1 cellular context compared by ENCODE assay signal in the genomic region with DNA sequence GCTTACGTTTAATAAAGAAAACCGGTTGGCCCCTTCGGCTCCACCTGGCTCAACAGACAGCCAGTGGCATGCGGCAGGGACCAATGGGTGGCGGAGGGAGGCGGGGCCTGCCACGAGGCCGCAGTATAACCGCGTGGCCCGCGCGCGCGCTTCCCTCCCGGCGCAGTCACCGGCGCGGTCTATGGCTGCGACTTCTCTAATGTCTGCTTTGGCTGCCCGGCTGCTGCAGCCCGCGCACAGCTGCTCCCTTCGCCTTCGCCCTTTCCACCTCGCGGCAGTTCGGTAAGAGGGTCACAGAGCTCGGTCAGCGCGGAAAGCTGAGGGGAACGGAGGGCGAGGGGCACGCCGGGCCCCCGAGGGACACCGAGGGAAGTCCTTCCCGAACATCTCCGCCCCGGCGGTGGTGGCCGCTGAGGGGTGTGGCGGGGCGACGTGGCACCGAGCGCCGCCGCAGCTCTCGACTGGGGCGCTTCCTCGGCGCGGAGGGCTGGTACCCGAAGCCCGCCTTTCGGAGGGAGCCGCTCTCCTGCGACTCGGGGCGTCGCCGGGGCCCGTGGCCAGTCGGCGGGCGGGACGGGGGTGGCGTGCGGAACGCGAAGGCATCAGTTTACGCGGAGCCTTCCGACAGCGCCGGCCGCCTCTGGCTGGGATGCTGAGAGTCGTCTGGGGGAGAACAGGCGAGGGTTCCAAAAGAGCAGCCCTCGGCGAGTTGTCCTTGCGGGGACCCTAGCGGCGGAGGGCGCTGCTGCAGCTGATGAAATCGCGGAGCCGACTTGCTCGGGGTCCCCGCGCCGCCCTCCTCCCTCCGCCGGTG.
TF ChIP-seq lines count a peak whose summit lies in the region.

A gene (plus strand): TSS at position 155 of the 814 bp plus-strand sequence. CDS start 27 bp downstream, at position 182.

TF ChIP-seq in HepG2, 621 proteins besides CTCF, POLR2A, EP300 and RAD21 (continued from another document and continues in another):
- TF ChIP-seq ZNF567 (CRISPR knock-in tag; IDR thresholded peaks at IDR 0.05; ENCODE audit: borderline replicate concordance): 0 out of 2 replicates have a peak, but pooled peaks have one; percentile 85
- peak; percentile 66 for TF ChIP-seq ZNF556 (CRISPR knock-in tag; IDR thresholded peaks at IDR 0.05; ENCODE audit: borderline replicate concordance)
- TF ChIP-seq ZNF124 (CRISPR knock-in tag; IDR thresholded peaks at IDR 0.05): 0 out of 2 replicates have a peak, but pooled peaks have one; percentile 40
- TF ChIP-seq SRSF4 (IDR thresholded peaks at IDR 0.05; ENCODE audit: low read depth, low read length, poor library complexity, severe bottlenecking): no peak
- TF ChIP-seq ZFP36 (IDR thresholded peaks at IDR 0.05; ENCODE audit: borderline replicate concordance, low read depth, low read length, partially characterized antibody): no peak
- TF ChIP-seq MBD4 (IDR thresholded peaks at IDR 0.05; ENCODE audit: borderline replicate concordance, low read length): no peak
- peak; percentile 91 for TF ChIP-seq KLF11 (CRISPR knock-in tag; IDR thresholded peaks at IDR 0.05)
- TF ChIP-seq ZBTB38 (CRISPR knock-in tag; IDR thresholded peaks at IDR 0.05): peak; percentile 67; the same call in 1 of the 2 replicates
- peak; percentile 74; the same call in 1 of the 2 replicates for TF ChIP-seq HOXA7 (CRISPR knock-in tag; IDR thresholded peaks at IDR 0.05)
- peak; percentile 61; the same call in 1 of the 2 replicates for TF ChIP-seq ZSCAN9 (CRISPR knock-in tag; IDR thresholded peaks at IDR 0.05; ENCODE audit: borderline replicate concordance)
- TF ChIP-seq HES4 (CRISPR knock-in tag; IDR thresholded peaks at IDR 0.05; ENCODE audit: borderline replicate concordance): peak; percentile 89
- TF ChIP-seq, protein P1, sequence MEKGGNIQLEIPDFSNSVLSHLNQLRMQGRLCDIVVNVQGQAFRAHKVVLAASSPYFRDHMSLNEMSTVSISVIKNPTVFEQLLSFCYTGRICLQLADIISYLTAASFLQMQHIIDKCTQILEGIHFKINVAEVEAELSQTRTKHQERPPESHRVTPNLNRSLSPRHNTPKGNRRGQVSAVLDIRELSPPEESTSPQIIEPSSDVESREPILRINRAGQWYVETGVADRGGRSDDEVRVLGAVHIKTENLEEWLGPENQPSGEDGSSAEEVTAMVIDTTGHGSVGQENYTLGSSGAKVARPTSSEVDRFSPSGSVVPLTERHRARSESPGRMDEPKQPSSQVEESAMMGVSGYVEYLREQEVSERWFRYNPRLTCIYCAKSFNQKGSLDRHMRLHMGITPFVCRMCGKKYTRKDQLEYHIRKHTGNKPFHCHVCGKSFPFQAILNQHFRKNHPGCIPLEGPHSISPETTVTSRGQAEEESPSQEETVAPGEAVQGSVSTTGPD (CRISPR knock-in tag; IDR thresholded peaks at IDR 0.05): no peak
- TF ChIP-seq NRL (CRISPR knock-in tag; IDR thresholded peaks at IDR 0.05; ENCODE audit: borderline replicate concordance): peak; percentile 90
- TF ChIP-seq, protein P2, sequence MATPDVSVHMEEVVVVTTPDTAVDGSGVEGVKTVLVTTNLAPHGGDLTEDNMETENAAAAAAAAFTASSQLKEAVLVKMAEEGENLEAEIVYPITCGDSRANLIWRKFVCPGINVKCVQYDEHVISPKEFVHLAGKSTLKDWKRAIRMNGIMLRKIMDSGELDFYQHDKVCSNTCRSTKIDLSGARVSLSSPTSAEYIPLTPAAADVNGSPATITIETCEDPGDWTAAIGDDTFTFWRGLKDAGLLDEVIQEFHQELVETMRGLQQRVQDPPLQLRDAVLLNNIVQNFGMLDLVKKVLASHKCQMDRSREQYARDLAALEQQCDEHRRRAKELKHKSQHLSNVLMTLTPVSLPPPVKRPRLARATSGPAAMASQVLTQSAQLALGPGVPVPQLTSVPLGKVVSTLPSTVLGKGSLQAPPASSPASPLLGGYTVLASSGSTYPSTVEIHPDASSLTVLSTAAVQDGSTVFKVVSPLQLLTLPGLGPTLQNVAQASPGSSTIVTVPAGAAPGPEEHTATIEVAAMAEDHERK (CRISPR knock-in tag; IDR thresholded peaks at IDR 0.05; ENCODE audit: low read depth): no peak
- TF ChIP-seq RBM39 (IDR thresholded peaks at IDR 0.05; ENCODE audit: low read depth, low read length, poor library complexity, severe bottlenecking): peak; percentile 99
- TF ChIP-seq, protein P3, sequence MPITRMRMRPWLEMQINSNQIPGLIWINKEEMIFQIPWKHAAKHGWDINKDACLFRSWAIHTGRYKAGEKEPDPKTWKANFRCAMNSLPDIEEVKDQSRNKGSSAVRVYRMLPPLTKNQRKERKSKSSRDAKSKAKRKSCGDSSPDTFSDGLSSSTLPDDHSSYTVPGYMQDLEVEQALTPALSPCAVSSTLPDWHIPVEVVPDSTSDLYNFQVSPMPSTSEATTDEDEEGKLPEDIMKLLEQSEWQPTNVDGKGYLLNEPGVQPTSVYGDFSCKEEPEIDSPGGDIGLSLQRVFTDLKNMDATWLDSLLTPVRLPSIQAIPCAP (CRISPR knock-in tag; IDR thresholded peaks at IDR 0.05; ENCODE audit: low read depth): 0 out of 2 replicates have a peak, but pooled peaks have one; percentile 64
- peak; percentile 22 for TF ChIP-seq ZNF781 (CRISPR knock-in tag; IDR thresholded peaks at IDR 0.05; ENCODE audit: borderline replicate concordance, not compliant biosample characterization)
- TF ChIP-seq, protein P4, sequence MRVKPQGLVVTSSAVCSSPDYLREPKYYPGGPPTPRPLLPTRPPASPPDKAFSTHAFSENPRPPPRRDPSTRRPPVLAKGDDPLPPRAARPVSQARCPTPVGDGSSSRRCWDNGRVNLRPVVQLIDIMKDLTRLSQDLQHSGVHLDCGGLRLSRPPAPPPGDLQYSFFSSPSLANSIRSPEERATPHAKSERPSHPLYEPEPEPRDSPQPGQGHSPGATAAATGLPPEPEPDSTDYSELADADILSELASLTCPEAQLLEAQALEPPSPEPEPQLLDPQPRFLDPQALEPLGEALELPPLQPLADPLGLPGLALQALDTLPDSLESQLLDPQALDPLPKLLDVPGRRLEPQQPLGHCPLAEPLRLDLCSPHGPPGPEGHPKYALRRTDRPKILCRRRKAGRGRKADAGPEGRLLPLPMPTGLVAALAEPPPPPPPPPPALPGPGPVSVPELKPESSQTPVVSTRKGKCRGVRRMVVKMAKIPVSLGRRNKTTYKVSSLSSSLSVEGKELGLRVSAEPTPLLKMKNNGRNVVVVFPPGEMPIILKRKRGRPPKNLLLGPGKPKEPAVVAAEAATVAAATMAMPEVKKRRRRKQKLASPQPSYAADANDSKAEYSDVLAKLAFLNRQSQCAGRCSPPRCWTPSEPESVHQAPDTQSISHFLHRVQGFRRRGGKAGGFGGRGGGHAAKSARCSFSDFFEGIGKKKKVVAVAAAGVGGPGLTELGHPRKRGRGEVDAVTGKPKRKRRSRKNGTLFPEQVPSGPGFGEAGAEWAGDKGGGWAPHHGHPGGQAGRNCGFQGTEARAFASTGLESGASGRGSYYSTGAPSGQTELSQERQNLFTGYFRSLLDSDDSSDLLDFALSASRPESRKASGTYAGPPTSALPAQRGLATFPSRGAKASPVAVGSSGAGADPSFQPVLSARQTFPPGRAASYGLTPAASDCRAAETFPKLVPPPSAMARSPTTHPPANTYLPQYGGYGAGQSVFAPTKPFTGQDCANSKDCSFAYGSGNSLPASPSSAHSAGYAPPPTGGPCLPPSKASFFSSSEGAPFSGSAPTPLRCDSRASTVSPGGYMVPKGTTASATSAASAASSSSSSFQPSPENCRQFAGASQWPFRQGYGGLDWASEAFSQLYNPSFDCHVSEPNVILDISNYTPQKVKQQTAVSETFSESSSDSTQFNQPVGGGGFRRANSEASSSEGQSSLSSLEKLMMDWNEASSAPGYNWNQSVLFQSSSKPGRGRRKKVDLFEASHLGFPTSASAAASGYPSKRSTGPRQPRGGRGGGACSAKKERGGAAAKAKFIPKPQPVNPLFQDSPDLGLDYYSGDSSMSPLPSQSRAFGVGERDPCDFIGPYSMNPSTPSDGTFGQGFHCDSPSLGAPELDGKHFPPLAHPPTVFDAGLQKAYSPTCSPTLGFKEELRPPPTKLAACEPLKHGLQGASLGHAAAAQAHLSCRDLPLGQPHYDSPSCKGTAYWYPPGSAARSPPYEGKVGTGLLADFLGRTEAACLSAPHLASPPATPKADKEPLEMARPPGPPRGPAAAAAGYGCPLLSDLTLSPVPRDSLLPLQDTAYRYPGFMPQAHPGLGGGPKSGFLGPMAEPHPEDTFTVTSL (CRISPR knock-in tag; IDR thresholded peaks at IDR 0.05; ENCODE audit: borderline replicate concordance): peak; percentile 46; the same call in 1 of the 2 replicates
- TF ChIP-seq ZNF160 (CRISPR knock-in tag; IDR thresholded peaks at IDR 0.05): peak; percentile 86
- peak; percentile 86; the same call in 1 of the 2 replicates for TF ChIP-seq ZNF367 (CRISPR knock-in tag; IDR thresholded peaks at IDR 0.05; ENCODE audit: borderline replicate concordance)
- peak; percentile 94; the same call in 1 of the 2 replicates for TF ChIP-seq TSC22D2 (CRISPR knock-in tag; IDR thresholded peaks at IDR 0.05; ENCODE audit: borderline replicate concordance)
- peak; percentile 87 for TF ChIP-seq ZNF12 (CRISPR knock-in tag; IDR thresholded peaks at IDR 0.05)
- peak; percentile 79 for TF ChIP-seq NFKB2 (CRISPR knock-in tag; IDR thresholded peaks at IDR 0.05; ENCODE audit: borderline replicate concordance)
- TF ChIP-seq THYN1 (CRISPR knock-in tag; IDR thresholded peaks at IDR 0.05; ENCODE audit: borderline replicate concordance, low read depth): no peak
- TF ChIP-seq GABPA (IDR thresholded peaks at IDR 0.05; ENCODE audit: low read depth, low read length): no peak
- TF ChIP-seq GABPA (CRISPR knock-in tag; IDR thresholded peaks at IDR 0.05; ENCODE audit: low read depth): no peak
- no peak for TF ChIP-seq HNRNPH1 (optimal IDR thresholded peaks at IDR 0.05; ENCODE audit: low read depth, low read length)
- TF ChIP-seq MTF1 (CRISPR knock-in tag; IDR thresholded peaks at IDR 0.05): no peak; the same call in 1 of the 2 replicates
- TF ChIP-seq NFKBIZ (CRISPR knock-in tag; IDR thresholded peaks at IDR 0.05): peak; percentile 72
- no peak for TF ChIP-seq SMC3 (IDR thresholded peaks at IDR 0.05; ENCODE audit: low read length)
- peak; percentile 38 for TF ChIP-seq JARID2 (CRISPR knock-in tag; IDR thresholded peaks at IDR 0.05; ENCODE audit: insufficient replicate concordance)
- TF ChIP-seq, protein P5, sequence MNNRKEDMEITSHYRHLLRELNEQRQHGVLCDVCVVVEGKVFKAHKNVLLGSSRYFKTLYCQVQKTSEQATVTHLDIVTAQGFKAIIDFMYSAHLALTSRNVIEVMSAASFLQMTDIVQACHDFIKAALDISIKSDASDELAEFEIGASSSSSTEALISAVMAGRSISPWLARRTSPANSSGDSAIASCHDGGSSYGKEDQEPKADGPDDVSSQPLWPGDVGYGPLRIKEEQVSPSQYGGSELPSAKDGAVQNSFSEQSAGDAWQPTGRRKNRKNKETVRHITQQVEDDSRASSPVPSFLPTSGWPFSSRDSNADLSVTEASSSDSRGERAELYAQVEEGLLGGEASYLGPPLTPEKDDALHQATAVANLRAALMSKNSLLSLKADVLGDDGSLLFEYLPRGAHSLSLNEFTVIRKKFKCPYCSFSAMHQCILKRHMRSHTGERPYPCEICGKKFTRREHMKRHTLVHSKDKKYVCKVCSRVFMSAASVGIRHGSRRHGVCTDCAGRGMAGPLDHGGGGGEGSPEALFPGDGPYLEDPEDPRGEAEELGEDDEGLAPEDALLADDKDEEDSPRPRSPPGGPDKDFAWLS (CRISPR knock-in tag; IDR thresholded peaks at IDR 0.05; ENCODE audit: borderline replicate concordance): 0 out of 2 replicates have a peak, but pooled peaks have one; percentile 19
- peak; percentile 94; the same call in 1 of the 2 replicates for TF ChIP-seq ZFP41 (CRISPR knock-in tag; IDR thresholded peaks at IDR 0.05; ENCODE audit: borderline replicate concordance)
- TF ChIP-seq ZNF749 (CRISPR knock-in tag; IDR thresholded peaks at IDR 0.05; ENCODE audit: borderline replicate concordance): 0 out of 2 replicates have a peak, but pooled peaks have one; percentile 79
- TF ChIP-seq ZNF619 (CRISPR knock-in tag; IDR thresholded peaks at IDR 0.05): peak; percentile 63; the same call in 1 of the 2 replicates
- no peak; the same call in 1 of the 2 replicates for TF ChIP-seq NCOR1 (IDR thresholded peaks at IDR 0.05; ENCODE audit: borderline replicate concordance, low read length)
- peak; percentile 93 for TF ChIP-seq ERF (CRISPR knock-in tag; IDR thresholded peaks at IDR 0.05)
- no peak; the same call in 1 of the 2 replicates for TF ChIP-seq HMG20A (CRISPR knock-in tag; IDR thresholded peaks at IDR 0.05; ENCODE audit: borderline replicate concordance)
- TF ChIP-seq RARG (CRISPR knock-in tag; IDR thresholded peaks at IDR 0.05; ENCODE audit: low read depth): no peak; the same call in 1 of the 2 replicates
- TF ChIP-seq, protein P6, sequence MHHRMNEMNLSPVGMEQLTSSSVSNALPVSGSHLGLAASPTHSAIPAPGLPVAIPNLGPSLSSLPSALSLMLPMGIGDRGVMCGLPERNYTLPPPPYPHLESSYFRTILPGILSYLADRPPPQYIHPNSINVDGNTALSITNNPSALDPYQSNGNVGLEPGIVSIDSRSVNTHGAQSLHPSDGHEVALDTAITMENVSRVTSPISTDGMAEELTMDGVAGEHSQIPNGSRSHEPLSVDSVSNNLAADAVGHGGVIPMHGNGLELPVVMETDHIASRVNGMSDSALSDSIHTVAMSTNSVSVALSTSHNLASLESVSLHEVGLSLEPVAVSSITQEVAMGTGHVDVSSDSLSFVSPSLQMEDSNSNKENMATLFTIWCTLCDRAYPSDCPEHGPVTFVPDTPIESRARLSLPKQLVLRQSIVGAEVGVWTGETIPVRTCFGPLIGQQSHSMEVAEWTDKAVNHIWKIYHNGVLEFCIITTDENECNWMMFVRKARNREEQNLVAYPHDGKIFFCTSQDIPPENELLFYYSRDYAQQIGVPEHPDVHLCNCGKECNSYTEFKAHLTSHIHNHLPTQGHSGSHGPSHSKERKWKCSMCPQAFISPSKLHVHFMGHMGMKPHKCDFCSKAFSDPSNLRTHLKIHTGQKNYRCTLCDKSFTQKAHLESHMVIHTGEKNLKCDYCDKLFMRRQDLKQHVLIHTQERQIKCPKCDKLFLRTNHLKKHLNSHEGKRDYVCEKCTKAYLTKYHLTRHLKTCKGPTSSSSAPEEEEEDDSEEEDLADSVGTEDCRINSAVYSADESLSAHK (CRISPR knock-in tag; IDR thresholded peaks at IDR 0.05; ENCODE audit: borderline replicate concordance): no peak
- TF ChIP-seq, protein P7, sequence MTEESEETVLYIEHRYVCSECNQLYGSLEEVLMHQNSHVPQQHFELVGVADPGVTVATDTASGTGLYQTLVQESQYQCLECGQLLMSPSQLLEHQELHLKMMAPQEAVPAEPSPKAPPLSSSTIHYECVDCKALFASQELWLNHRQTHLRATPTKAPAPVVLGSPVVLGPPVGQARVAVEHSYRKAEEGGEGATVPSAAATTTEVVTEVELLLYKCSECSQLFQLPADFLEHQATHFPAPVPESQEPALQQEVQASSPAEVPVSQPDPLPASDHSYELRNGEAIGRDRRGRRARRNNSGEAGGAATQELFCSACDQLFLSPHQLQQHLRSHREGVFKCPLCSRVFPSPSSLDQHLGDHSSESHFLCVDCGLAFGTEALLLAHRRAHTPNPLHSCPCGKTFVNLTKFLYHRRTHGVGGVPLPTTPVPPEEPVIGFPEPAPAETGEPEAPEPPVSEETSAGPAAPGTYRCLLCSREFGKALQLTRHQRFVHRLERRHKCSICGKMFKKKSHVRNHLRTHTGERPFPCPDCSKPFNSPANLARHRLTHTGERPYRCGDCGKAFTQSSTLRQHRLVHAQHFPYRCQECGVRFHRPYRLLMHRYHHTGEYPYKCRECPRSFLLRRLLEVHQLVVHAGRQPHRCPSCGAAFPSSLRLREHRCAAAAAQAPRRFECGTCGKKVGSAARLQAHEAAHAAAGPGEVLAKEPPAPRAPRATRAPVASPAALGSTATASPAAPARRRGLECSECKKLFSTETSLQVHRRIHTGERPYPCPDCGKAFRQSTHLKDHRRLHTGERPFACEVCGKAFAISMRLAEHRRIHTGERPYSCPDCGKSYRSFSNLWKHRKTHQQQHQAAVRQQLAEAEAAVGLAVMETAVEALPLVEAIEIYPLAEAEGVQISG (CRISPR knock-in tag; IDR thresholded peaks at IDR 0.05): peak; percentile 69
- TF ChIP-seq ZNF879 (CRISPR knock-in tag; IDR thresholded peaks at IDR 0.05): peak; percentile 93; the same call in 1 of the 2 replicates
- TF ChIP-seq ZNF563 (CRISPR knock-in tag; IDR thresholded peaks at IDR 0.05): peak; percentile 95
